8 cellular contexts compared by ENCODE assay signal in genomic region chr19:52785506-52785905, GRCh38. TPM values are rescaled to one million over a fixed set of nuclear protein-coding genes. Genes with fewer than 3 reads are reported as not detected.
DNase-seq lines count a peak whose midpoint lies in the region; ATAC-seq and TF ChIP-seq lines count a peak whose summit lies in the region.

No MANE protein-coding gene starts in this region.

- intact Hi-C loops in Right ventricle myocardium superior (cut with DNase I) (no loop called here), lower lobe of right lung (cut with DNase I) (no loop called here), upper lobe of right lung (cut with DNase I) (no loop called here)

- TF ChIP-seq CTCF in cardiac muscle cell (IDR thresholded peaks at IDR 0.05; ENCODE audit: low read depth, low read length) (no peak), lower lobe of right lung (IDR thresholded peaks at IDR 0.05) (no peak), upper lobe of right lung (IDR thresholded peaks at IDR 0.05) (no peak)

- H3K36me3 Mint-ChIP-seq in activated T-helper 17 cell treated with anti-CD3 and anti-CD28 coated beads, Interleukin-2, amount 50 U/mL, for 72 hours (ENCODE audit: low read depth): peaks cover 46% of the 10 kb centered on the region

- no peak for ATAC-seq in Right ventricle myocardium superior (ENCODE audit: poor library complexity)
- no peak for ATAC-seq in activated T-helper 17 cell treated with anti-CD3 and anti-CD28 coated beads, Interleukin-2, amount 50 U/mL, for 72 hours (replicated peaks)
- ATAC-seq in lower lobe of right lung: no peak
- ATAC-seq in upper lobe of right lung: no peak
- ATAC-seq in HG03342 (IDR thresholded peaks at IDR 0.05; ENCODE audit: unreplicated experiment): no peak

- no peaks in the 10 kb centered on the region for H3K27me3 Mint-ChIP-seq in activated T-helper 17 cell treated with anti-CD3 and anti-CD28 coated beads, Interleukin-2, amount 50 U/mL, for 72 hours

- peak overlapping the region; percentile 30 for H3K27ac Mint-ChIP-seq in activated T-helper 17 cell treated with anti-CD3 and anti-CD28 coated beads, Interleukin-2, amount 50 U/mL, for 72 hours

- DNase-seq in cardiac muscle cell (ENCODE audit: low read depth in 1 of 2, low spot score in 1 of 2): no peak
- DNase-seq in Right ventricle myocardium superior: no peak
- no peak for DNase-seq in lower lobe of right lung
- peak; percentile 3 for DNase-seq in upper lobe of right lung
- DNase-seq in iPS-NIHi7 (ENCODE audit: extremely low spot score): no peak
- no peak for DNase-seq in mesenteric fat pad (ENCODE audit: low spot score)

- peak overlapping the region; percentile 69 for H3K4me3 Mint-ChIP-seq in activated T-helper 17 cell treated with anti-CD3 and anti-CD28 coated beads, Interleukin-2, amount 50 U/mL, for 72 hours

- H3K27ac ChIP-seq in cardiac muscle cell (no peak overlapping the region), lower lobe of right lung (no peak overlapping the region), upper lobe of right lung (no peak overlapping the region)

- H3K36me3 ChIP-seq in cardiac muscle cell (no peaks in the 10 kb centered on the region), lower lobe of right lung (peaks cover 8% of the 10 kb centered on the region), upper lobe of right lung (peaks cover 6% of the 10 kb centered on the region)

- H3K27me3 ChIP-seq in cardiac muscle cell (no peaks in the 10 kb centered on the region), lower lobe of right lung (ENCODE audit: low read depth) (no peaks in the 10 kb centered on the region), upper lobe of right lung (no peaks in the 10 kb centered on the region)

- H3K4me1 Mint-ChIP-seq in activated T-helper 17 cell treated with anti-CD3 and anti-CD28 coated beads, Interleukin-2, amount 50 U/mL, for 72 hours: peaks cover 22% of the 10 kb centered on the region

- peak overlapping the region; percentile 79 for H3K4me3 ChIP-seq in cardiac muscle cell
- peak overlapping the region; percentile 69 for H3K4me3 ChIP-seq in lower lobe of right lung
- H3K4me3 ChIP-seq in upper lobe of right lung: peak overlapping the region; percentile 71

- peaks cover 4% of the 10 kb centered on the region for H3K9me3 Mint-ChIP-seq in activated T-helper 17 cell treated with anti-CD3 and anti-CD28 coated beads, Interleukin-2, amount 50 U/mL, for 72 hours

- H3K4me1 ChIP-seq in cardiac muscle cell (ENCODE audit: low read depth): no peaks in the 10 kb centered on the region
- peaks cover 16% of the 10 kb centered on the region for H3K4me1 ChIP-seq in lower lobe of right lung
- H3K4me1 ChIP-seq in upper lobe of right lung: peaks cover 4% of the 10 kb centered on the region

- H3K9me3 ChIP-seq in cardiac muscle cell (ENCODE audit: low read depth) (no peaks in the 10 kb centered on the region), lower lobe of right lung (no peaks in the 10 kb centered on the region), upper lobe of right lung (no peaks in the 10 kb centered on the region)

RNA-seq across cellular contexts. Expression of gene ZNF600, which starts 1.1 kb away (rescaled TPM):
- total RNA-seq in cardiac muscle cell (1.6 and 2.0 TPM in 2 replicates), Right ventricle myocardium superior (2.6 TPM), lower lobe of right lung (14.9 TPM), upper lobe of right lung (13.1 TPM), mesenteric fat pad (8.4 TPM)
- polyA plus RNA-seq in cardiac muscle cell: 2.1 and 2.3 TPM in 2 replicates
- total RNA-seq in activated T-helper 17 cell treated with anti-CD3 and anti-CD28 coated beads, Interleukin-2, amount 50 U/mL, for 72 hours: 10 to 100 TPM in 1 of 2 donors, 1 to 10 TPM in 1; 8.0 to 15.1 TPM

RNA-seq across cellular contexts. Expression of gene ZNF28, which starts 35.9 kb away (rescaled TPM):
- total RNA-seq in cardiac muscle cell: 9.7 and 11.6 TPM in 2 replicates
- 11.7 and 13.4 TPM in 2 replicates for polyA plus RNA-seq in cardiac muscle cell
- total RNA-seq in Right ventricle myocardium superior: 7.5 TPM
- total RNA-seq in activated T-helper 17 cell treated with anti-CD3 and anti-CD28 coated beads, Interleukin-2, amount 50 U/mL, for 72 hours: 10 to 100 TPM; 14.3 to 18.8 TPM
- 20.9 TPM for total RNA-seq in lower lobe of right lung
- 18.6 TPM for total RNA-seq in upper lobe of right lung
- 11.1 TPM for total RNA-seq in mesenteric fat pad

RNA-seq across cellular contexts. Expression of gene ZNF611, which starts 50.7 kb away (rescaled TPM):
- total RNA-seq in cardiac muscle cell (5.8 and 12.4 TPM in 2 replicates), Right ventricle myocardium superior (6.0 TPM), lower lobe of right lung (24.4 TPM), upper lobe of right lung (23.2 TPM), mesenteric fat pad (23.1 TPM)
- polyA plus RNA-seq in cardiac muscle cell: 10.4 and 15.4 TPM in 2 replicates
- 10 to 100 TPM; 19.9 to 41.8 TPM for total RNA-seq in activated T-helper 17 cell treated with anti-CD3 and anti-CD28 coated beads, Interleukin-2, amount 50 U/mL, for 72 hours
